ENCODE assay signal across 1 cellular context in the genomic region with DNA sequence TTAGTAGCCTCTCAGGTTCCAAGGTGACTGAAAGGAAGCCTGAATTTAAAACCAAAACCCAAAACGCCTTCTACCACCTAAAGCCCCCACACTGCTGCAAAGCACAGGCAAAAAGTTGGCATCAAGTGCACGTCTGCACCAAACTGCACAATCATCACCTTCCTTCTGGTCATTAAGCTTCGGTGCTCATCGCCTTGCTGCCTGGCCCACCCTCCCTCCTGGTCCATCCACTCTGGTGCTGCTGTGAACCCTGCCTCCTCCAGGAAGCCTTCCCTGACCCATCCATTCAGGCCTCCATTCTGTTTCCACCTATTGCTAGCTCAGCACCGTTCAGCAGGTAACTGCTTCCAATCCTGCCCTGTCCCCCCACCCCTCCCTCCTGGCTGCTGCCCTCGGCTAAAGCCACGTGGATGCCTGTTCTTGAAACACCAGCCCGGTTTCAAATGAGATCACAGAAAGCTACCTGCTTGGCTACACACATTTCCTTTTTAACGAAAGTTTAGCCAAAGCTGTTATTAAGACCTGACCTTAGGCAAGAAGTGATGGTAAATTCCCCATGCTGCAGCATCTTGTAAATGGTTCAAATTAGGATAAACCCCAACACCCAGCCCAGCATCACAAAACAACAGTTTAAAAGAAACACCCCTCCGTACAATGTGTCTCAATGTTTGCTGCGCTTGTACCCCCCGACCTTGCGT.
TF ChIP-seq lines count a peak whose summit lies in the region.

No MANE protein-coding gene starts in this region.

TF ChIP-seq in GM12878, 131 proteins besides CTCF, POLR2A, EP300 and RAD21:
- TF ChIP-seq FOXM1 (IDR thresholded peaks at IDR 0.05; ENCODE audit: low read depth, low read length): no peak
